Comparison of ENCODE assay signal across 27 cellular contexts in genomic region chr4:181905708-181906107, GRCh38.
A peak's percentile ranks its signal among the peaks of the same experiment; 100 is the strongest.
DNase-seq lines count a peak whose midpoint lies in the region; ATAC-seq, FAIRE-seq and TF ChIP-seq lines count a peak whose summit lies in the region.
"Had no signal": no experiment of that assay in that cellular context is flagged by ENCODE, and none has a peak within 500 bp of the region (broad histone marks: within the 10 kb centered on the region; RNA-seq: fewer than 3 reads in every experiment).

No MANE protein-coding gene starts in this region.

- H3K23ac ChIP-seq in IMR-90 (ENCODE audit: low read depth, low read length) (no peak overlapping the region), H1 (ENCODE audit: insufficient read length) (no peak overlapping the region)

- TF ChIP-seq RAD21 in A549 (conservative IDR thresholded peaks at IDR 0.05 in 1 of 2, IDR thresholded peaks at IDR 0.05 in 1 of 2) (no peak), IMR-90 (IDR thresholded peaks at IDR 0.05; ENCODE audit: low read length) (no peak), GM12878 (IDR thresholded peaks at IDR 0.05; ENCODE audit: insufficient read depth, low read depth, low read length) (no peak), H1 (IDR thresholded peaks at IDR 0.05 in 1 of 2, conservative IDR thresholded peaks at IDR 0.05 in 1 of 2; ENCODE audit: low read depth in 2 of 2, low read length in 2 of 2) (no peak)

- no peaks in the 10 kb centered on the region for H3K4me1 Mint-ChIP-seq in activated CD4-positive, alpha-beta memory T cell treated with anti-CD3 and anti-CD28 coated beads, Interleukin-2, amount 10 ng/mL, durations not matched to agents 7 days and 5 days
- H3K4me1 Mint-ChIP-seq: B cell; CD14-positive monocyte; CD4-positive, alpha-beta memory T cell; CD4-positive, CD25-positive, alpha-beta regulatory T cell; CD8-positive, alpha-beta memory T cell had no signal

- H3K27ac ChIP-seq in A549 (no peak overlapping the region), IMR-90 (ENCODE audit: insufficient read depth, low read length) (no peak overlapping the region), GM12878 (ENCODE audit: control insufficient read depth, insufficient read depth) (no peak overlapping the region), H1 (ENCODE audit: low read depth, low read length) (no peak overlapping the region)
- H3K27ac ChIP-seq: BLaER1 had no signal

- in situ Hi-C loops in IMR-90 (cut with MboI; ENCODE audit: low sequenced_read_pairs) (no loop called here), GM12878 (cut with MboI) (no loop called here)

- peaks cover 24% of the 10 kb centered on the region for H3K9me3 Mint-ChIP-seq in activated CD4-positive, alpha-beta memory T cell treated with anti-CD3 and anti-CD28 coated beads, Interleukin-2, amount 10 ng/mL, durations not matched to agents 7 days and 5 days

- ATAC-seq in A549 (no peak), IMR-90 (ENCODE audit: low read depth) (no peak), GM12878 (no peak)

- H2BK12ac ChIP-seq in H1 (ENCODE audit: low read depth, low read length): no peak overlapping the region

- no peaks in the 10 kb centered on the region for H3K9me1 ChIP-seq in IMR-90 (ENCODE audit: insufficient read depth, low read length)

- no peak for FAIRE-seq in A549 (lab: Jason Lieb, UNC)
- peak; percentile 61 for FAIRE-seq in GM12878 (lab: Jason Lieb, UNC)
- FAIRE-seq in H1 (lab: Jason Lieb, UNC): no peak
- FAIRE-seq: A204.1, GM12891, GM19239 had no signal

- H3K4me2 ChIP-seq in A549: no peak overlapping the region
- H3K4me2 ChIP-seq in IMR-90 (ENCODE audit: low read depth, low read length): no peak overlapping the region
- no peak overlapping the region for H3K4me2 ChIP-seq in GM12878 (ENCODE audit: control insufficient read depth, insufficient read depth)
- no peak overlapping the region for H3K4me2 ChIP-seq in H1 (ENCODE audit: insufficient read depth in 1 of 2, low read depth in 2 of 2, low read length in 2 of 2)
- H3K4me2 ChIP-seq: BLaER1 had no signal

- TF ChIP-seq POLR2A in A549 (IDR thresholded peaks at IDR 0.05; ENCODE audit: low read length): no peak
- no peak for TF ChIP-seq POLR2A in IMR-90 (IDR thresholded peaks at IDR 0.05; ENCODE audit: low read depth, low read length)
- no peak for TF ChIP-seq POLR2A in GM12878 (IDR thresholded peaks at IDR 0.05; ENCODE audit: low read depth, low read length)
- no peak for TF ChIP-seq POLR2A in H1 (IDR thresholded peaks at IDR 0.05; ENCODE audit: control extremely low read depth in 1 of 2, low read depth in 2 of 2, low read length in 2 of 2)

- H3K9ac ChIP-seq in IMR-90 (ENCODE audit: low read depth, low read length) (no peak overlapping the region), GM12878 (ENCODE audit: control insufficient read depth, insufficient read depth, low read length) (no peak overlapping the region), H1 (replicated peaks in 1 of 4; ENCODE audit: extremely low read depth in 1 of 4, low read depth in 3 of 4, low read length in 3 of 4) (no peak overlapping the region)
- H3K9ac ChIP-seq: BLaER1 had no signal

- H3K27ac Mint-ChIP-seq in activated CD4-positive, alpha-beta memory T cell treated with anti-CD3 and anti-CD28 coated beads, Interleukin-2, amount 10 ng/mL, durations not matched to agents 7 days and 5 days: no peak overlapping the region
- H3K27ac Mint-ChIP-seq: B cell; CD14-positive monocyte; CD4-positive, alpha-beta memory T cell; CD4-positive, CD25-positive, alpha-beta regulatory T cell; CD8-positive, alpha-beta memory T cell had no signal

- H2AK5ac ChIP-seq in IMR-90 (ENCODE audit: low read depth, low read length): no peak overlapping the region
- no peak overlapping the region for H2AK5ac ChIP-seq in H1 (ENCODE audit: low read depth, low read length)

- H3K4me3 Mint-ChIP-seq in activated CD4-positive, alpha-beta memory T cell treated with anti-CD3 and anti-CD28 coated beads, Interleukin-2, amount 10 ng/mL, durations not matched to agents 7 days and 5 days: no peak overlapping the region
- H3K4me3 Mint-ChIP-seq: B cell; CD14-positive monocyte; CD4-positive, alpha-beta memory T cell; CD4-positive, CD25-positive, alpha-beta regulatory T cell; CD8-positive, alpha-beta memory T cell had no signal

- H3K4me1 ChIP-seq in A549 (no peaks in the 10 kb centered on the region), IMR-90 (ENCODE audit: control insufficient read depth, insufficient read depth, low read length) (no peaks in the 10 kb centered on the region; the same call in 1 of the 2 replicates), GM12878 (ENCODE audit: control insufficient read depth, insufficient read depth, low read length) (no peaks in the 10 kb centered on the region), H1 (replicated peaks in 1 of 4; ENCODE audit: control insufficient read depth in 3 of 4, insufficient read depth in 4 of 4, low read length in 3 of 4) (0 out of 7 replicates have a peak, but pooled peaks cover 0 to 2% (median 0%) of the 10 kb centered on the region in 4 experiments), BE2C (peaks cover 5% of the 10 kb centered on the region; the same call in 1 of the 2 replicates)
- H3K4me1 ChIP-seq: BLaER1 had no signal

- H2BK15ac ChIP-seq in IMR-90 (ENCODE audit: low read depth, low read length): no peak overlapping the region
- no peak overlapping the region for H2BK15ac ChIP-seq in H1 (ENCODE audit: low read length)

- H3K56ac ChIP-seq in IMR-90 (ENCODE audit: extremely low read depth, insufficient read depth, low read length) (no peak overlapping the region), H1 (replicated peaks; ENCODE audit: insufficient read length, low read depth, low read length) (no peak overlapping the region)

- no peaks in the 10 kb centered on the region for H3K23me2 ChIP-seq in H1 (ENCODE audit: low read depth, low read length)

- no peak overlapping the region for H2BK120ac ChIP-seq in IMR-90 (ENCODE audit: low read depth, low read length)
- H2BK120ac ChIP-seq in H1 (replicated peaks; ENCODE audit: low read depth, low read length): no peak overlapping the region

- H3K79me2 ChIP-seq in GM12878 (ENCODE audit: control insufficient read depth, insufficient read depth, low read length) (no peaks in the 10 kb centered on the region), H1 (ENCODE audit: control insufficient read depth in 1 of 2, insufficient read depth in 2 of 2, low read length in 2 of 2) (no peaks in the 10 kb centered on the region)

- H3K36me3 Mint-ChIP-seq in activated CD4-positive, alpha-beta memory T cell treated with anti-CD3 and anti-CD28 coated beads, Interleukin-2, amount 10 ng/mL, durations not matched to agents 7 days and 5 days (ENCODE audit: low read depth): no peaks in the 10 kb centered on the region
- H3K36me3 Mint-ChIP-seq: CD14-positive monocyte; CD4-positive, alpha-beta memory T cell had no signal

- H4K5ac ChIP-seq in IMR-90 (ENCODE audit: low read depth, low read length) (no peak overlapping the region), H1 (ENCODE audit: insufficient read length, low read depth, low read length) (no peak overlapping the region)

- H3K27me3 ChIP-seq in IMR-90 (ENCODE audit: control insufficient read depth, insufficient read depth, low read length) (no peaks in the 10 kb centered on the region), GM12878 (replicated peaks in 1 of 2; ENCODE audit: control insufficient read depth in 2 of 2, insufficient read depth in 2 of 2, low read length in 1 of 2) (no peaks in the 10 kb centered on the region), H1 (replicated peaks in 1 of 4; ENCODE audit: control insufficient read depth in 3 of 4, extremely low read depth in 1 of 4, insufficient read depth in 3 of 4, low read length in 3 of 4) (no peaks in the 10 kb centered on the region), BE2C (no peaks in the 10 kb centered on the region)
- H3K27me3 ChIP-seq: BLaER1 had no signal

- H2BK20ac ChIP-seq in IMR-90 (ENCODE audit: low read depth, low read length): no peak overlapping the region
- H2BK20ac ChIP-seq in H1 (ENCODE audit: low read length): no peak overlapping the region

- 24% methylated on average over 4 of the region's 4 CpGs for WGBS in A549 (ENCODE audit: missing lambda C conversion rate)
- 50% methylated on average over 1 of the region's 4 CpGs; no CpG with 5 or more reads in 1 of the 2 experiments for whole genome bisulfite sequencing in IMR-90 (ENCODE audit: extremely low coverage in 2 of 2, insufficient read length in 1 of 2), 2 experiments
- 20% methylated on average over 4 of the region's 4 CpGs for WGBS in GM12878 (ENCODE audit: insufficient coverage, insufficient replicate concordance, low lambda C conversion rate, missing lambda C conversion rate)
- WGBS in H1 (ENCODE audit: extremely low coverage in 1 of 2, insufficient coverage in 1 of 2, insufficient read length in 1 of 2, insufficient replicate concordance in 2 of 2, low coverage in 1 of 2, low lambda C conversion rate in 2 of 2, missing lambda C conversion rate in 1 of 2), 2 experiments: 83% methylated on average over 4 of the region's 4 CpGs; no CpG with 5 or more reads in 1 of the 2 experiments

- no peak overlapping the region for H4K91ac ChIP-seq in IMR-90 (ENCODE audit: insufficient read depth, low read depth, low read length)
- no peak overlapping the region for H4K91ac ChIP-seq in H1 (replicated peaks; ENCODE audit: insufficient read length, low read length)

- SMC1A ChIA-PET in GM12878 (lab: Charles Lee; ENCODE audit: uncharacterized antibody, unreplicated experiment): no interaction called here

- H3K36me3 ChIP-seq in IMR-90 (ENCODE audit: control insufficient read depth, insufficient read depth, low read length) (no peaks in the 10 kb centered on the region), GM12878 (ENCODE audit: control insufficient read depth in 2 of 2, insufficient read depth in 2 of 2, low read length in 1 of 2) (no peaks in the 10 kb centered on the region), H1 (ENCODE audit: control insufficient read depth in 2 of 4, insufficient read depth in 4 of 4, low read length in 3 of 4) (no peaks in the 10 kb centered on the region), BE2C (no peaks in the 10 kb centered on the region)
- H3K36me3 ChIP-seq: BLaER1 had no signal

- DNase-seq in A549 (ENCODE audit: low read depth in 1 of 2, low spot score in 1 of 2) (no peak), IMR-90 (no peak), GM12878 (ENCODE audit: low read depth, low spot score) (no peak), H1 (ENCODE audit: low read depth in 1 of 2, low spot score in 2 of 2) (no peak), BE2C (no peak), T1000 (lab: John Stamatoyannopoulos, UW) (no peak)
- DNase-seq in activated CD4-positive, alpha-beta memory T cell treated with anti-CD3 and anti-CD28 coated beads, Interleukin-2, amount 10 ng/mL, durations not matched to agents 7 days and 5 days: no peak
- DNase-seq: 8988T; AML-193; C1 segment of cervical spinal cord; CD4-positive, alpha-beta memory T cell; CD4-positive, CD25-positive, alpha-beta regulatory T cell; CD8-positive, alpha-beta memory T cell; COR-L47; DMS 273 treated with DMSO at 0.1 percent for 48 hours; DMS153; DMS53; DMS79; DND-41; EL; GDM1 had no signal

- no peak overlapping the region for H2AFZ ChIP-seq in IMR-90 (replicated peaks; ENCODE audit: low read length, poor library complexity)
- no peak overlapping the region for H2AFZ ChIP-seq in GM12878 (ENCODE audit: control insufficient read depth, low read depth, low read length)
- no peak overlapping the region for H2AFZ ChIP-seq in H1 (ENCODE audit: low read length)

- RAD21 ChIA-PET in GM12878 (lab: Charles Lee; ENCODE audit: unreplicated experiment): no interaction called here

- dilution Hi-C loops in IMR-90 (cut with HindIII; ENCODE audit: low sequenced_read_pairs, unreplicated experiment): no loop called here

- no peak overlapping the region for H2AK9ac ChIP-seq in IMR-90 (replicated peaks; ENCODE audit: low read depth, low read length, poor library complexity)

- TF ChIP-seq CTCF in A549 (IDR thresholded peaks at IDR 0.05) (no peak), IMR-90 (conservative IDR thresholded peaks at IDR 0.05; ENCODE audit: low read depth, low read length) (no peak), GM12878 (IDR thresholded peaks at IDR 0.05 in 2 of 3, conservative IDR thresholded peaks at IDR 0.05 in 1 of 3; ENCODE audit: control insufficient read depth in 2 of 3, extremely low read depth in 1 of 3, insufficient read depth in 1 of 3, low read depth in 3 of 3, low read length in 3 of 3) (no peak), H1 (IDR thresholded peaks at IDR 0.05; ENCODE audit: control extremely low read depth in 1 of 3, insufficient read depth in 1 of 3, low read depth in 1 of 3, low read length in 3 of 3) (no peak), BE2C (IDR thresholded peaks at IDR 0.05; ENCODE audit: low read depth, low read length) (no peak)

- POLR2A ChIA-PET in A549 (lab: Yijun Ruan, JAX): no interaction called here
- POLR2A ChIA-PET in IMR-90 (lab: Charles Lee; ENCODE audit: unreplicated experiment): no interaction called here
- POLR2A ChIA-PET in GM12878 (lab: Charles Lee): interaction anchor here (0.5 kb wide), 1 partner anchor 380 kb away, joined by 3 read pairs; no protein-coding TSS in a partner anchor
- POLR2A ChIA-PET in H1 (lab: Charles Lee; ENCODE audit: partially characterized antibody): no interaction called here
- POLR2A ChIA-PET in activated CD4-positive, alpha-beta memory T cell treated with anti-CD3 and anti-CD28 coated beads, Interleukin-2, amount 10 ng/mL, durations not matched to agents 7 days and 5 days (lab: Charles Lee): no interaction called here

- BruUV-seq in IMR-90 (replicated peaks; lab: Mats Ljungman, UMichigan): no TSS peak
- BruUV-seq in GM12878 (replicated peaks; lab: Mats Ljungman, UMichigan): no TSS peak

- H3K9me3 ChIP-seq in A549 (no peaks in the 10 kb centered on the region), IMR-90 (ENCODE audit: control insufficient read depth, insufficient read depth, low read length) (0 out of 2 replicates have a peak, but pooled peaks cover 3% of the 10 kb centered on the region), GM12878 (replicated peaks; ENCODE audit: control insufficient read depth, insufficient read depth, low read length) (no peaks in the 10 kb centered on the region), H1 (ENCODE audit: insufficient read depth in 2 of 2, low read depth in 1 of 2, low read length in 1 of 2) (peaks cover 4 to 8% of the 10 kb centered on the region in 2 experiments; a peak in 1 of 4 replicates), BE2C (no peaks in the 10 kb centered on the region; the same call in none of the 2 replicates)

- H4K8ac ChIP-seq in IMR-90 (ENCODE audit: low read depth in 2 of 2, low read length in 2 of 2) (no peak overlapping the region), H1 (ENCODE audit: extremely low read depth, insufficient read depth, low read length) (no peak overlapping the region)

- H3K79me1 ChIP-seq in IMR-90 (ENCODE audit: low read depth in 1 of 2, low read length in 2 of 2): no peaks in the 10 kb centered on the region
- H3K79me1 ChIP-seq in H1 (ENCODE audit: low read depth, low read length): no peaks in the 10 kb centered on the region

- CTCF ChIA-PET in A549 (lab: Yijun Ruan, JAX) (no interaction called here), IMR-90 (lab: Yijun Ruan, JAX) (no interaction called here), GM12878 (lab: Yijun Ruan, JAX) (no interaction called here), H1 (lab: Charles Lee; ENCODE audit: partially characterized antibody) (no interaction called here)
- CTCF ChIA-PET in activated CD4-positive, alpha-beta memory T cell treated with anti-CD3 and anti-CD28 coated beads, Interleukin-2, amount 10 ng/mL, durations not matched to agents 7 days and 5 days (lab: Charles Lee): no interaction called here

- no peak overlapping the region for H3K4me3 ChIP-seq in A549
- H3K4me3 ChIP-seq in IMR-90 (ENCODE audit: insufficient read depth, low read depth, low read length): no peak overlapping the region
- no peak overlapping the region for H3K4me3 ChIP-seq in GM12878
- no peak overlapping the region for H3K4me3 ChIP-seq in H1 (ENCODE audit: extremely low read depth in 1 of 4, insufficient read depth in 2 of 4, low read depth in 3 of 4, low read length in 4 of 4)
- no peak overlapping the region for H3K4me3 ChIP-seq in BE2C (ENCODE audit: low read depth, low read length)
- H3K4me3 ChIP-seq: BLaER1 had no signal

- H3K27me3 Mint-ChIP-seq in activated CD4-positive, alpha-beta memory T cell treated with anti-CD3 and anti-CD28 coated beads, Interleukin-2, amount 10 ng/mL, durations not matched to agents 7 days and 5 days: no peaks in the 10 kb centered on the region
- H3K27me3 Mint-ChIP-seq: B cell; CD4-positive, alpha-beta memory T cell; CD4-positive, CD25-positive, alpha-beta regulatory T cell; CD8-positive, alpha-beta memory T cell had no signal

- no peak overlapping the region for H3K4ac ChIP-seq in IMR-90 (ENCODE audit: low read depth, low read length)
- no peak overlapping the region for H3K4ac ChIP-seq in H1 (replicated peaks; ENCODE audit: insufficient read length, low read depth, low read length)

- H4K20me1 ChIP-seq in IMR-90 (ENCODE audit: insufficient read depth, low read length) (no peaks in the 10 kb centered on the region), GM12878 (ENCODE audit: control insufficient read depth, insufficient read depth) (no peaks in the 10 kb centered on the region), H1 (replicated peaks in 1 of 2; ENCODE audit: control insufficient read depth in 1 of 2, insufficient read depth in 2 of 2, low read length in 2 of 2) (no peaks in the 10 kb centered on the region)
- H4K20me1 ChIP-seq: BLaER1 had no signal

- no peak overlapping the region for H3K18ac ChIP-seq in IMR-90 (ENCODE audit: low read depth, low read length)
- no peak overlapping the region for H3K18ac ChIP-seq in H1 (ENCODE audit: extremely low read depth, low read length)

- intact Hi-C loops in IMR-90 (cut with micrococcal nuclease): no loop called here
- intact Hi-C loops in GM12878 (cut with micrococcal nuclease; ENCODE audit: unreplicated experiment): loop anchor here (5.0 kb wide), 1 partner anchor 112 kb away; no protein-coding TSS in a partner anchor

- no peak for TF ChIP-seq EP300 in A549 (IDR thresholded peaks at IDR 0.05)
- TF ChIP-seq EP300 in GM12878 (IDR thresholded peaks at IDR 0.05; ENCODE audit: borderline replicate concordance in 1 of 2, control insufficient read depth in 1 of 2, low read depth in 2 of 2, low read length in 2 of 2): no peak
- TF ChIP-seq EP300 in H1 (IDR thresholded peaks at IDR 0.05; ENCODE audit: borderline replicate concordance in 1 of 2, low read depth in 2 of 2, low read length in 2 of 2): no peak

- H3K14ac ChIP-seq in IMR-90 (replicated peaks; ENCODE audit: low read depth, low read length) (no peak overlapping the region), H1 (ENCODE audit: insufficient read length) (no peak overlapping the region)

- H2BK5ac ChIP-seq in IMR-90 (ENCODE audit: low read depth, low read length, poor library complexity, severe bottlenecking) (no peak overlapping the region), H1 (ENCODE audit: low read depth, low read length) (no peak overlapping the region)
